In the genomic region with DNA sequence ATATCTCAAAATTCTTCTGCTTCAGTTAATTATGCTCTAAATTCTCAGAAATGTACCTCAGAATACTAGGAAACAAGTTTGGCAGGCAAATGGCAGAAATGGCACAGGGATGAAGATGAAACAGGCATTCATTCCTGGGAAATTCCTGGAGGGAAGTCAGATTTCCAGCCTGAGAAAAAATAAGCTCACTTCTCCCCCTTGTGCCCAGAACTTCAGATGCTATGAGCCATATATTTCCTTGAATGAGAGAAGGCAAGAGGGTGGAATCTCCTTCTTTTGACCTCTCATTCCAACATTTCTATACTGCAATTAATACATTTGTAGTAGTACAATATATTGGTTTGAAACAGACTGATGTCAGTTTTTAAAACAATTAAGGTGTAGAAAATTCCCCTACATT, we compare ENCODE assay signal across 13 cellular contexts. TPM values are rescaled to one million over a fixed set of nuclear protein-coding genes. Genes with fewer than 3 reads are reported as not detected.
DNase-seq lines count a peak whose midpoint lies in the region; ATAC-seq and TF ChIP-seq lines count a peak whose summit lies in the region.
"Had no signal": no experiment of that assay in that cellular context is flagged by ENCODE, and none has a peak within 500 bp of the region (broad histone marks: within the 10 kb centered on the region; RNA-seq: fewer than 3 reads in every experiment).

No MANE protein-coding gene starts in this region.

- H3K27me3 Mint-ChIP-seq in T-helper 2 cell treated with Interferon-gamma antibody and Interleukin-4, amounts not matched to agents 5 μg/mL and 100 μg/mL, for 36 hours (ENCODE audit: low read depth): no peaks in the 10 kb centered on the region

- DNase-seq in AG20443 (ENCODE audit: low spot score) (peak; percentile 52), HT-29 (ENCODE audit: low spot score) (peak; percentile 36), astrocyte of the spinal cord (ENCODE audit: low read depth, low spot score) (peak; percentile 34), kidney tubule cell (ENCODE audit: low spot score) (peak; percentile 51), OCI-M2 (lab: John Stamatoyannopoulos, UW; ENCODE audit: unreplicated experiment) (no peak), NCI-H1105 (lab: John Stamatoyannopoulos, UW) (no peak)
- DNase-seq in T-helper 2 cell treated with Interferon-gamma antibody and Interleukin-4, amounts not matched to agents 5 μg/mL and 100 μg/mL, for 36 hours (ENCODE audit: low spot score): no peak
- DNase-seq: activated CD8-positive, alpha-beta memory T cell treated with anti-CD3 and anti-CD28 coated beads, Interleukin-2, amount 50 U/mL, for 48 hours; GF-D8; immature natural killer cell; NCI-H345; pancreas had no signal

- H3K4me3 Mint-ChIP-seq in T-helper 2 cell treated with Interferon-gamma antibody and Interleukin-4, amounts not matched to agents 5 μg/mL and 100 μg/mL, for 36 hours: no peak overlapping the region
- H3K4me3 Mint-ChIP-seq: immature natural killer cell had no signal

- peak; percentile 49 for TF ChIP-seq CTCF in astrocyte of the spinal cord (IDR thresholded peaks at IDR 0.05; ENCODE audit: low read depth, low read length)

- no peaks in the 10 kb centered on the region for H3K36me3 Mint-ChIP-seq in T-helper 2 cell treated with Interferon-gamma antibody and Interleukin-4, amounts not matched to agents 5 μg/mL and 100 μg/mL, for 36 hours (ENCODE audit: low read depth)

- H3K27ac Mint-ChIP-seq in T-helper 2 cell treated with Interferon-gamma antibody and Interleukin-4, amounts not matched to agents 5 μg/mL and 100 μg/mL, for 36 hours: no peak overlapping the region

- H3K4me1 Mint-ChIP-seq in T-helper 2 cell treated with Interferon-gamma antibody and Interleukin-4, amounts not matched to agents 5 μg/mL and 100 μg/mL, for 36 hours (ENCODE audit: low read depth): no peaks in the 10 kb centered on the region

- H3K9me3 Mint-ChIP-seq in T-helper 2 cell treated with Interferon-gamma antibody and Interleukin-4, amounts not matched to agents 5 μg/mL and 100 μg/mL, for 36 hours: no peaks in the 10 kb centered on the region

- no peak overlapping the region for H3K4me3 ChIP-seq in astrocyte of the spinal cord (ENCODE audit: low read depth, low read length)
- H3K4me3 ChIP-seq: pancreas had no signal

- no peak for ATAC-seq in GM19452 (IDR thresholded peaks at IDR 0.05; ENCODE audit: unreplicated experiment)

- in situ Hi-C loops in astrocyte of the spinal cord (cut with HindIII; ENCODE audit: low sequenced_read_pairs): no loop called here

RNA-seq across cellular contexts. Expression of gene RGS17, which starts 22.8 kb away (rescaled TPM):
- total RNA-seq in HT-29 (2014; rRNA removed; shearing (Covaris generic)): 1.3 and 2.0 TPM in 2 replicates

Comparison
In these comparisons a context has a peak if more than half of its experiments do, and no peak if none do; other contexts are left out.
1. DNase-seq: peak in AG20443 (single experiment), HT-29 (single experiment), astrocyte of the spinal cord (single experiment) and kidney tubule cell (single experiment); none in OCI-M2 (single experiment), NCI-H1105 (single experiment) and T-helper 2 cell treated with Interferon-gamma antibody and Interleukin-4, amounts not matched to agents 5 μg/mL and 100 μg/mL, for 36 hours (single experiment).